ENCODE assay signal across 8 cellular contexts in genomic region chr2:152176113-152176714, GRCh38. TPM values are rescaled to one million over a fixed set of nuclear protein-coding genes. Genes with fewer than 3 reads are reported as not detected.
DNase-seq lines count a peak whose midpoint lies in the region; ATAC-seq and TF ChIP-seq lines count a peak whose summit lies in the region.

No MANE protein-coding gene starts in this region.

- no peaks in the 10 kb centered on the region for H3K36me3 Mint-ChIP-seq in IgD-negative memory B cell
- H3K36me3 Mint-ChIP-seq in brain = peaks cover 8% of the 10 kb centered on the region

- peak in 1 of 2 experiments; percentile 42 for TF ChIP-seq CTCF in brain (conservative IDR thresholded peaks at IDR 0.05)
- peak in 1 of 2 donors; percentile 8 for TF ChIP-seq CTCF in left lung (IDR thresholded peaks at IDR 0.05)
- TF ChIP-seq CTCF in tibial artery (IDR thresholded peaks at IDR 0.05) = no peak

- H3K4me1 Mint-ChIP-seq in IgD-negative memory B cell (peaks cover 21 to 36% (median 26%) of the 10 kb centered on the region in 3 donors), brain (peaks cover 42% of the 10 kb centered on the region)

- no peaks in the 10 kb centered on the region for H3K36me3 ChIP-seq in left lung
- no peaks in the 10 kb centered on the region for H3K36me3 ChIP-seq in tibial artery

- DNase-seq in GM03348 (ENCODE audit: low spot score) (peak; percentile 35), left lung (no peak), tibial artery (no peak), NCI-H69 (lab: John Stamatoyannopoulos, UW) (no peak), NCI-H524 (lab: John Stamatoyannopoulos, UW) (no peak)

- H3K4me3 ChIP-seq in left lung = peak overlapping the region; percentile 53 to 67
- H3K4me3 ChIP-seq in tibial artery = peak overlapping the region; percentile 73 to 75

- H3K4me1 ChIP-seq in left lung (peaks cover 24 to 41% of the 10 kb centered on the region in 2 donors), tibial artery (peaks cover 0 to 30% (median 11%) of the 10 kb centered on the region in 4 donors)

- peak overlapping the region; percentile 93 to 99 for H3K27ac ChIP-seq in left lung
- H3K27ac ChIP-seq in tibial artery = peak overlapping the region; percentile 92 to 93

- no peaks in the 10 kb centered on the region for H3K27me3 Mint-ChIP-seq in IgD-negative memory B cell
- peaks cover 11% of the 10 kb centered on the region for H3K27me3 Mint-ChIP-seq in brain

- H3K9me3 ChIP-seq in left lung (no peaks in the 10 kb centered on the region), tibial artery (no peaks in the 10 kb centered on the region)

- ATAC-seq in GM21528 (IDR thresholded peaks at IDR 0.05; ENCODE audit: low FRiP score, unreplicated experiment) = peak; percentile 14
- peak; percentile 10 for ATAC-seq in left lung

- intact Hi-C loops in left lung (cut with DNase I) = no loop called here
- intact Hi-C loops in tibial artery (cut with DNase I; ENCODE audit: low total_unique reads) = loop anchor here (10.0 kb wide), 1 partner anchor 141 kb away; no protein-coding TSS in a partner anchor

- H3K9me3 Mint-ChIP-seq in IgD-negative memory B cell (peaks cover 0 to 3% (median 0%) of the 10 kb centered on the region in 3 donors), brain (peaks cover 0 to 3% (median 0%) of the 10 kb centered on the region in 5 experiments)

- H3K27ac Mint-ChIP-seq in IgD-negative memory B cell (peak overlapping the region; percentile 98 to 100 (median 99)), brain (peak overlapping the region; percentile 99 to 100 (median 100))

- H3K4me3 Mint-ChIP-seq in IgD-negative memory B cell (peak overlapping the region; percentile 97 to 99 (median 98)), brain (peak overlapping the region; percentile 97 to 99 (median 97))

- H3K27me3 ChIP-seq in left lung = no peaks in the 10 kb centered on the region
- H3K27me3 ChIP-seq in tibial artery = no peaks in the 10 kb centered on the region

RNA-seq across cellular contexts. Expression of gene STAM2, which starts 0.7 kb away (rescaled TPM):
- polyA plus RNA-seq in IgD-negative memory B cell = 5.3 TPM
- polyA plus RNA-seq in brain (ENCODE audit: insufficient read depth, low read depth, low replicate concordance) = 7.3 TPM
- 10 to 100 TPM; 34.2 to 37.4 TPM for total RNA-seq in left lung
